26 cellular contexts compared by ENCODE assay signal in the genomic region with DNA sequence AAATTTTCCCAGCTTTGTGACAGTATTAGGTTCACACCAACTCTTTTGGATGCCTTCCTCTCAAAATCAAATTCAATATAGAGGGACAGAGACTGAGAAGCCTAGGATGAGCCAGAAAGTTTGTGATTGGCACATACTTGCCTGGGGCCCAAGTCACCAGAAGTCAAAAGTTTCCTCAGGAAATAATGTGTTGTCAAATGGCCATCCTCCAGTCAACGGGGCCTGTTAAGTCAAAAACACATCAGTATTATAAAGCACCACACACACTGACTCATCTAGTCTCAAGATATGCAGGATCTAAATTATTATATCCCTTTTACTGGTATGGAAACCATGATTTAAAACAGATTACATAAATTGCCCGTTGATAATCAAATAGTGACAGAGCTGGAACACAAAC.
"Had no signal": no experiment of that assay in that cellular context is flagged by ENCODE, and none has a peak within 500 bp of the region (broad histone marks: within the 10 kb centered on the region; RNA-seq: fewer than 3 reads in every experiment).

No MANE protein-coding gene starts in this region.

- H3K9ac ChIP-seq: neural progenitor cell had no signal

- H2AFZ ChIP-seq: neural progenitor cell had no signal

- DNase-seq: activated CD4-positive, alpha-beta T cell treated with anti-CD3 and anti-CD28 coated beads, Interleukin-2, amount 10 ng/mL, durations not matched to agents 7 days and 5 days; activated CD8-positive, alpha-beta T cell treated with anti-CD3 and anti-CD28 coated beads, Interleukin-2, amount 10 ng/mL, durations not matched to agents 7 days and 5 days; activated naive CD4-positive, alpha-beta T cell treated with anti-CD3 and anti-CD28 coated beads for 36 hours; activated T-cell treated with anti-CD3 and anti-CD28 coated beads, Interleukin-2, amount 50 U/mL, for 24 hours; anterior cingulate cortex; brain microvascular endothelial cell; cortex of kidney; effector CD8-positive, alpha-beta T cell; esophagus squamous epithelium; gastrocnemius medialis; head of caudate nucleus; kidney glomerular epithelial cell; left ventricle myocardium superior; mesenchymal stem cell; naive thymus-derived CD4-positive, alpha-beta T cell; ovary; right lobe of liver; small intestine; stimulated activated CD4-positive, alpha-beta T cell treated with anti-CD3 and anti-CD28 coated beads, Interleukin-4, amount 100 ng/mL, for 24 hours; stomach; T-helper 1 cell; upper lobe of right lung had no signal

- H3K4me3 ChIP-seq: esophagus squamous epithelium, gastrocnemius medialis, neural progenitor cell, ovary, right lobe of liver, stomach, thoracic aorta, upper lobe of right lung had no signal

- H3K4me1 ChIP-seq: gastrocnemius medialis, neural progenitor cell, stomach, upper lobe of right lung had no signal

- FAIRE-seq: small intestine had no signal

- H3K27me3 ChIP-seq: brain microvascular endothelial cell, esophagus squamous epithelium, gastrocnemius medialis, neural progenitor cell, ovary, right lobe of liver, stomach, upper lobe of right lung had no signal

- H3K9me3 ChIP-seq: esophagus squamous epithelium, gastrocnemius medialis, ovary, right lobe of liver, thoracic aorta, upper lobe of right lung had no signal

- H3K4me2 ChIP-seq: neural progenitor cell had no signal

- H3K36me3 ChIP-seq: brain microvascular endothelial cell, esophagus squamous epithelium, gastrocnemius medialis, neural progenitor cell, ovary, right lobe of liver, stomach, thoracic aorta, upper lobe of right lung had no signal

- ATAC-seq: activated CD4-positive, CD25-positive, alpha-beta regulatory T cell treated with anti-CD3 and anti-CD28 coated beads, Interleukin-2, amount 50 U/mL, for 24 hours; activated CD8-positive, alpha-beta T cell treated with anti-CD3 and anti-CD28 coated beads, Interleukin-2, amount 10 ng/mL, durations not matched to agents 7 days and 5 days; gastrocnemius medialis; left ventricle myocardium superior; naive thymus-derived CD4-positive, alpha-beta T cell; right lobe of liver; stimulated activated effector memory CD8-positive, alpha-beta T cell treated with anti-CD3 and anti-CD28 coated beads, Interleukin-12 subunit alpha, Interleukin-12 subunit beta, amount 100 ng/mL, for 72 hours; upper lobe of right lung had no signal
